Comparison of ENCODE assay signal across 9 cellular contexts in genomic region chr5:147482426-147483196, GRCh38. TPM values are rescaled to one million over a fixed set of nuclear protein-coding genes. Genes with fewer than 3 reads are reported as not detected.
DNase-seq lines count a peak whose midpoint lies in the region; TF ChIP-seq lines count a peak whose summit lies in the region.
"Had no signal": no experiment of that assay in that cellular context is flagged by ENCODE, and none has a peak within 500 bp of the region (broad histone marks: within the 10 kb centered on the region; RNA-seq: fewer than 3 reads in every experiment).

No MANE protein-coding gene starts in this region.

- H3K27me3 Mint-ChIP-seq in CD14-positive monocyte (ENCODE audit: low read depth in 3 of 3): peaks cover 0 to 1% (median 0%) of the 10 kb centered on the region in 3 donors
- H3K27me3 Mint-ChIP-seq: activated naive CD4-positive, alpha-beta T cell treated with anti-CD3 and anti-CD28 coated beads, Interleukin-2, amount 10 ng/mL, durations not matched to agents 7 days and 5 days had no signal

- H3K4me1 ChIP-seq in mucosa of rectum (ENCODE audit: control insufficient read depth in 2 of 2, insufficient read depth in 2 of 2, low read length in 2 of 2): no peaks in the 10 kb centered on the region

- peak overlapping the region; percentile 43 to 60 for H3K27ac ChIP-seq in mucosa of rectum (ENCODE audit: low read depth in 2 of 2, low read length in 2 of 2)

- H3K36me3 ChIP-seq in mucosa of rectum (ENCODE audit: control insufficient read depth in 2 of 2, insufficient read depth in 2 of 2, low read length in 2 of 2): no peaks in the 10 kb centered on the region

- peak overlapping the region; percentile 89 to 96 (median 90) for H3K27ac Mint-ChIP-seq in CD14-positive monocyte
- H3K27ac Mint-ChIP-seq: activated naive CD4-positive, alpha-beta T cell treated with anti-CD3 and anti-CD28 coated beads, Interleukin-2, amount 10 ng/mL, durations not matched to agents 7 days and 5 days had no signal

- DNase-seq in CD14-positive monocyte (ENCODE audit: low spot score) (no peak), NCI-H2029 (lab: John Stamatoyannopoulos, UW) (peak; percentile 88), choroid plexus epithelial cell (ENCODE audit: low read depth) (peak; percentile 8), GM19240 (ENCODE audit: insufficient read length, low spot score) (no peak), DMS153 treated with DMSO at 0.1 percent for 48 hours (lab: John Stamatoyannopoulos, UW; ENCODE audit: unreplicated experiment) (no peak)
- DNase-seq in stimulated activated CD4-positive, alpha-beta T cell treated with anti-CD3 and anti-CD28 coated beads, Interleukin-1b, Interleukin-23, amount 100 ng/mL, for 48 hours: no peak
- DNase-seq in effector CD8-positive, alpha-beta T cell (lab: John Stamatoyannopoulos, UW): no peak
- DNase-seq: activated naive CD4-positive, alpha-beta T cell treated with anti-CD3 and anti-CD28 coated beads, Interleukin-2, amount 10 ng/mL, durations not matched to agents 7 days and 5 days had no signal

- no peaks in the 10 kb centered on the region for H3K9me3 ChIP-seq in mucosa of rectum (ENCODE audit: control insufficient read depth in 2 of 2, low read length in 2 of 2)

- H3K4me3 ChIP-seq in choroid plexus epithelial cell (ENCODE audit: low read depth, low read length): no peak overlapping the region
- H3K4me3 ChIP-seq in mucosa of rectum (ENCODE audit: low read length in 2 of 2): no peak overlapping the region

- no peak for TF ChIP-seq CTCF in CD14-positive monocyte (IDR thresholded peaks at IDR 0.05)
- TF ChIP-seq CTCF in choroid plexus epithelial cell (conservative IDR thresholded peaks at IDR 0.05; ENCODE audit: low read depth, low read length): no peak

- no peaks in the 10 kb centered on the region for H3K27me3 ChIP-seq in mucosa of rectum (ENCODE audit: control insufficient read depth in 2 of 2, insufficient read depth in 2 of 2, low read length in 2 of 2)

- no peak overlapping the region for H3K9ac ChIP-seq in mucosa of rectum (ENCODE audit: low read depth in 1 of 2, low read length in 2 of 2)

- H3K4me3 Mint-ChIP-seq in CD14-positive monocyte: peak overlapping the region; percentile 62 to 73
- H3K4me3 Mint-ChIP-seq: activated naive CD4-positive, alpha-beta T cell treated with anti-CD3 and anti-CD28 coated beads, Interleukin-2, amount 10 ng/mL, durations not matched to agents 7 days and 5 days had no signal

- peaks cover 0 to 2% (median 0%) of the 10 kb centered on the region in 7 donors for H3K9me3 Mint-ChIP-seq in CD14-positive monocyte
- H3K9me3 Mint-ChIP-seq: activated naive CD4-positive, alpha-beta T cell treated with anti-CD3 and anti-CD28 coated beads, Interleukin-2, amount 10 ng/mL, durations not matched to agents 7 days and 5 days had no signal

- intact Hi-C loops in CD14-positive monocyte (cut with micrococcal nuclease): no loop called here

- no peaks in the 10 kb centered on the region for H3K36me3 Mint-ChIP-seq in CD14-positive monocyte
- H3K36me3 Mint-ChIP-seq: activated naive CD4-positive, alpha-beta T cell treated with anti-CD3 and anti-CD28 coated beads, Interleukin-2, amount 10 ng/mL, durations not matched to agents 7 days and 5 days had no signal

- H3K4me1 Mint-ChIP-seq in CD14-positive monocyte: peaks cover 60% of the 10 kb centered on the region
- H3K4me1 Mint-ChIP-seq: activated naive CD4-positive, alpha-beta T cell treated with anti-CD3 and anti-CD28 coated beads, Interleukin-2, amount 10 ng/mL, durations not matched to agents 7 days and 5 days had no signal

RNA-seq across cellular contexts. Expression of gene DPYSL3, which starts 27.3 kb away (rescaled TPM):
- not detected for polyA plus RNA-seq in CD14-positive monocyte

Comparison
In these comparisons a context has a peak if more than half of its experiments do, and no peak if none do; other contexts are left out.
1. DNase-seq: peak in NCI-H2029 (single experiment) and choroid plexus epithelial cell (single experiment); none in CD14-positive monocyte (single experiment), GM19240 (single experiment), DMS153 treated with DMSO at 0.1 percent for 48 hours (single experiment), stimulated activated CD4-positive, alpha-beta T cell treated with anti-CD3 and anti-CD28 coated beads, Interleukin-1b, Interleukin-23, amount 100 ng/mL, for 48 hours (single experiment) and effector CD8-positive, alpha-beta T cell (single experiment).